ENCODE assay signal across 7 cellular contexts in genomic region chr6:167825759-167826229, GRCh38. TPM values are rescaled to one million over a fixed set of nuclear protein-coding genes. Genes with fewer than 3 reads are reported as not detected.
A peak's percentile ranks its signal among the peaks of the same experiment; 100 is the strongest.
DNase-seq lines count a peak whose midpoint lies in the region; ATAC-seq and TF ChIP-seq lines count a peak whose summit lies in the region.

No MANE protein-coding gene starts in this region.

- ATAC-seq in HG03159 (IDR thresholded peaks at IDR 0.05; ENCODE audit: unreplicated experiment), result no peak

- no peaks in the 10 kb centered on the region for H3K9me3 Mint-ChIP-seq in IgD-negative memory B cell
- no peaks in the 10 kb centered on the region for H3K9me3 Mint-ChIP-seq in nephron progenitor cell

- H3K27me3 Mint-ChIP-seq in IgD-negative memory B cell, result peaks cover 14% of the 10 kb centered on the region
- H3K27me3 Mint-ChIP-seq in nephron progenitor cell (ENCODE audit: low read depth, poor library complexity), result peaks cover 10% of the 10 kb centered on the region

- TF ChIP-seq CTCF in GM12865 (IDR thresholded peaks at IDR 0.05; ENCODE audit: insufficient read depth, low read depth, low read length, missing control alignments), result no peak
- TF ChIP-seq CTCF in fibroblast of the aortic adventitia (IDR thresholded peaks at IDR 0.05; ENCODE audit: insufficient read depth, low read length), result no peak
- no peak for TF ChIP-seq CTCF in nephron progenitor cell (IDR thresholded peaks at IDR 0.05)

- H3K4me3 Mint-ChIP-seq in IgD-negative memory B cell (peak overlapping the region; percentile 90 to 96 (median 95)), nephron progenitor cell (peak overlapping the region; percentile 95)

- H3K27ac Mint-ChIP-seq in IgD-negative memory B cell (peak overlapping the region; percentile 86 to 93 (median 89)), nephron progenitor cell (peak overlapping the region; percentile 75)

- peak; percentile 31 for DNase-seq in GM12865 (ENCODE audit: low read depth)
- peak; percentile 36 for DNase-seq in activated T-cell treated with anti-CD3 and anti-CD28 coated beads, Interleukin-2, amount 50 U/mL, for 1 hour
- DNase-seq in fibroblast of the aortic adventitia (ENCODE audit: low read depth), result no peak
- peak; percentile 75 for DNase-seq in nephron progenitor cell
- no peak for DNase-seq in pons (ENCODE audit: low spot score)

- H3K4me3 ChIP-seq in GM12865 (ENCODE audit: low read depth, low read length) (peak overlapping the region; percentile 98), fibroblast of the aortic adventitia (ENCODE audit: low read depth, low read length) (peak overlapping the region; percentile 75)

- H3K4me1 Mint-ChIP-seq in IgD-negative memory B cell, result peaks cover 13 to 16% (median 15%) of the 10 kb centered on the region in 3 donors
- peaks cover 49% of the 10 kb centered on the region for H3K4me1 Mint-ChIP-seq in nephron progenitor cell

- H3K36me3 Mint-ChIP-seq in IgD-negative memory B cell, result no peaks in the 10 kb centered on the region
- peaks cover 19% of the 10 kb centered on the region for H3K36me3 Mint-ChIP-seq in nephron progenitor cell (ENCODE audit: low read depth)

RNA-seq across cellular contexts. Expression of gene AFDN, which starts 0.9 kb away (rescaled TPM):
- polyA plus RNA-seq in IgD-negative memory B cell, result 5.7 TPM
- total RNA-seq in fibroblast of the aortic adventitia (ENCODE audit: low replicate concordance), result 29.2 and 136 TPM in 2 replicates

Comparison
In these comparisons a context has a peak if more than half of its experiments do, and no peak if none do; other contexts are left out.
1. DNase-seq: peak in GM12865 (single experiment), activated T-cell treated with anti-CD3 and anti-CD28 coated beads, Interleukin-2, amount 50 U/mL, for 1 hour (single experiment) and nephron progenitor cell (single experiment); none in fibroblast of the aortic adventitia (single experiment) and pons (single experiment).